Comparison of ENCODE assay signal across 7 cellular contexts in genomic region chrX:134548844-134549205, GRCh38.
DNase-seq lines count a peak whose midpoint lies in the region; ATAC-seq, FAIRE-seq and TF ChIP-seq lines count a peak whose summit lies in the region.

No MANE protein-coding gene starts in this region.

- H3K4me1 ChIP-seq in small intestine (ENCODE audit: control insufficient read depth in 2 of 2, insufficient read depth in 1 of 2, low read depth in 1 of 2, low read length in 1 of 2): no peaks in the 10 kb centered on the region

- ATAC-seq in T-cell (replicated peaks in 1 of 4): no peak
- no peak for ATAC-seq in GM21737 (IDR thresholded peaks at IDR 0.05; ENCODE audit: unreplicated experiment)
- no peak for ATAC-seq in GM18861 (IDR thresholded peaks at IDR 0.05; ENCODE audit: unreplicated experiment)

- H3K27ac ChIP-seq in small intestine (ENCODE audit: low read depth in 1 of 2, low read length in 1 of 2): peak overlapping the region in 1 of 2 donors; percentile 61

- H3K9me3 ChIP-seq in small intestine (ENCODE audit: control insufficient read depth, low read depth): no peaks in the 10 kb centered on the region

- no peak for TF ChIP-seq CTCF in foreskin fibroblast (IDR thresholded peaks at IDR 0.05; ENCODE audit: low read depth, low read length)

- DNase-seq in H7: peak; percentile 63
- DNase-seq in T-cell: no peak
- no peak for DNase-seq in foreskin fibroblast
- no peak for DNase-seq in small intestine
- no peak for DNase-seq in SHP77 (lab: John Stamatoyannopoulos, UW)

- CTCF ChIA-PET in T-cell (lab: Charles Lee): no interaction called here

- no peak for FAIRE-seq in small intestine (lab: Jason Lieb, UNC)

- 1 to 38% (median 8%) methylated on average over 17 of the region's 17 CpGs for WGBS in small intestine, 3 donors

- no peaks in the 10 kb centered on the region for H3K9me3 Mint-ChIP-seq in T-cell

- H3K4me3 ChIP-seq in H7 (ENCODE audit: insufficient read depth, low read depth, low read length): peak overlapping the region; percentile 67
- H3K4me3 ChIP-seq in foreskin fibroblast (ENCODE audit: low read depth in 1 of 2, low read length in 2 of 2): peak overlapping the region; percentile 57 to 88
- H3K4me3 ChIP-seq in small intestine (ENCODE audit: low read depth in 1 of 2, low read length in 2 of 2): peak overlapping the region; percentile 3 to 53

- H3K27ac Mint-ChIP-seq in T-cell: peak overlapping the region; percentile 11 to 71

- peaks cover 50 to 64% of the 10 kb centered on the region in 2 donors for H3K27me3 Mint-ChIP-seq in T-cell

- no peaks in the 10 kb centered on the region for H3K36me3 ChIP-seq in H7 (replicated peaks; ENCODE audit: control insufficient read depth, insufficient read depth, low read length)
- no peaks in the 10 kb centered on the region for H3K36me3 ChIP-seq in small intestine (ENCODE audit: control insufficient read depth in 2 of 2, insufficient read depth in 2 of 2, low read length in 2 of 2)

- no peaks in the 10 kb centered on the region for H3K36me3 Mint-ChIP-seq in T-cell

- peaks cover 20 to 25% (median 21%) of the 10 kb centered on the region in 3 donors for H3K4me1 Mint-ChIP-seq in T-cell

- H3K27me3 ChIP-seq in H7 (ENCODE audit: control insufficient read depth, insufficient read depth, low read length) (peaks cover 45% of the 10 kb centered on the region), small intestine (ENCODE audit: control insufficient read depth in 2 of 2, insufficient read depth in 2 of 2, low read length in 2 of 2) (no peaks in the 10 kb centered on the region)

- POLR2A ChIA-PET in T-cell (lab: Charles Lee): no interaction called here

- peak overlapping the region; percentile 69 to 94 (median 81) for H3K4me3 Mint-ChIP-seq in T-cell
